Comparison of ENCODE assay signal across 10 cellular contexts in the genomic region with DNA sequence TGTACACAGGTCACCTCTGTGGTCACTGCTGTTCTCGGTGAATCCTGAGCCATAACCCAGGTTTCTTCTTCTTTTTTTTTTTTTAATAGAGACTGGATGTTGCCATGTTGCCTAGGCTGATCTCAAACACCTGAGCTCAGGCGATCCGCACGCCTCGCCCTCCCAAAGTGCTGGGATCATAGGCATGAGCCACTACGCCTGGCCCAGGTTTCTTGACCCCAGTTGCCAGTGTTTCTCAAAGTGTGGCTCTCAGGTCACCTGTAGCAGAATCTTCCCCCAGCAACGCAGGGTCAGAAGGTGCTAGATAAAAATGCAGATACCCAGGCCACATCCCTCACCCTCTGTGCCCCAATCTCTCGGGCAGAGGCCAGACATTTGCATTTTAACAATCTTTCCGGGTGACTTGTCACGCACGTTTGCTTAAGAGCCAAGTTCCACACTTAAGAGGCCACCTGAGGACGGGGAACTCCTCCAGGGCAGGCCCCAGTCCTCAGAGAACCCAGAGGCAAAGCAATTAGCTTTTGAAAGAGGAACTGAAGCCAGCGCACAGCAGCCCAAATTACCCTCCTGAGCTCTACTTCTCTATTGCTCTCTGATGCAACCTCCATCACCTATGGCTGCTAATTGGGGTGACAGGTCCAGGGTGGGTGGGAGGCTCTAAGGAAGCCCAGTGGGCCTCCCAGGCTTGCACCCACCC.
DNase-seq lines count a peak whose midpoint lies in the region; ATAC-seq and TF ChIP-seq lines count a peak whose summit lies in the region.
"Had no signal": no experiment of that assay in that cellular context is flagged by ENCODE, and none has a peak within 500 bp of the region (broad histone marks: within the 10 kb centered on the region; RNA-seq: fewer than 3 reads in every experiment).

No MANE protein-coding gene starts in this region.

- DNase-seq in GM06990 (ENCODE audit: extremely low read depth, insufficient read length) (peak; percentile 79), RWPE1 (ENCODE audit: low spot score) (no peak), ACHN (no peak), cerebellar nuclear complex (lab: John Stamatoyannopoulos, UW) (no peak), posterior cingulate gyrus (no peak)
- DNase-seq in stimulated activated CD4-positive, alpha-beta T cell treated with anti-CD3 and anti-CD28 coated beads, Interleukin-12 subunit alpha, Interleukin-12 subunit beta, amount 100 ng/mL, for 4 hours: no peak
- DNase-seq: activated CD8-positive, alpha-beta memory T cell treated with anti-CD3 and anti-CD28 coated beads, Interleukin-2, amount 10 ng/mL, durations not matched to agents 7 days and 5 days; DND-41 had no signal

- H3K27ac ChIP-seq in RWPE1: peak overlapping the region; percentile 5; the same call in 1 of the 2 replicates

- no peak for TF ChIP-seq CTCF in GM06990 (IDR thresholded peaks at IDR 0.05; ENCODE audit: insufficient read depth, low read length, poor library complexity, severe bottlenecking)
- TF ChIP-seq CTCF in RWPE1 (conservative IDR thresholded peaks at IDR 0.05; ENCODE audit: low read depth): no peak

- POLR2A ChIA-PET in RWPE1 (lab: Yijun Ruan, JAX; ENCODE audit: low non-redundant PET): no interaction called here

- H3K4me3 ChIP-seq in GM06990 (replicated peaks; ENCODE audit: low read depth, low read length): no peak overlapping the region

- CTCF ChIA-PET in RWPE1 (lab: Yijun Ruan, JAX): interaction anchor here (0.9 kb wide), 1 partner anchor 10 kb away, joined by 3 read pairs; no protein-coding TSS in a partner anchor

- no peaks in the 10 kb centered on the region for H3K27me3 ChIP-seq in GM06990 (replicated peaks; ENCODE audit: control insufficient read depth, insufficient read depth, low read length)

- ATAC-seq in GM19397 (IDR thresholded peaks at IDR 0.05; ENCODE audit: unreplicated experiment) (peak; percentile 88), HG03066 (IDR thresholded peaks at IDR 0.05; ENCODE audit: low read depth, unreplicated experiment) (peak; percentile 92)
- ATAC-seq: activated CD8-positive, alpha-beta memory T cell treated with anti-CD3 and anti-CD28 coated beads, Interleukin-2, amount 10 ng/mL, durations not matched to agents 7 days and 5 days had no signal

- intact Hi-C loops in posterior cingulate gyrus (cut with DNase I): no loop called here

- in situ Hi-C loops in ACHN (cut with HindIII; ENCODE audit: low pct_ligation_motif_present, low pct_unique_long_range_greater_than_20kb, low sequenced_read_pairs): no loop called here

- H3K36me3 ChIP-seq in GM06990 (ENCODE audit: control insufficient read depth, insufficient read depth, low read length): peaks cover 16% of the 10 kb centered on the region
